ENCODE assay signal across 26 cellular contexts in genomic region chr18:21571763-21572162, GRCh38. TPM values are rescaled to one million over a fixed set of nuclear protein-coding genes. Genes with fewer than 3 reads are reported as not detected.
DNase-seq lines count a peak whose midpoint lies in the region; ATAC-seq and TF ChIP-seq lines count a peak whose summit lies in the region.
"Had no signal": no experiment of that assay in that cellular context is flagged by ENCODE, and none has a peak within 500 bp of the region (broad histone marks: within the 10 kb centered on the region; RNA-seq: fewer than 3 reads in every experiment).

No MANE protein-coding gene starts in this region.

- H3K27me3 ChIP-seq in A673 (replicated peaks; ENCODE audit: insufficient read depth, low read depth, low read length, poor library complexity): no peaks in the 10 kb centered on the region
- H3K27me3 ChIP-seq: MG63 had no signal

- no peak overlapping the region for H3K27ac ChIP-seq in A673 (ENCODE audit: low read depth, low read length, poor library complexity, severe bottlenecking)
- H3K27ac ChIP-seq: SK-N-MC had no signal

- CTCF ChIA-PET in A673 (lab: Charles Lee): no interaction called here

- H3K4me3 ChIP-seq in A673 (ENCODE audit: low read depth, low read length, poor library complexity, severe bottlenecking) (no peak overlapping the region), astrocyte of the spinal cord (ENCODE audit: low read depth, low read length) (no peak overlapping the region)
- H3K4me3 ChIP-seq: GM12878, HAP-1, MG63, SK-N-MC had no signal

- DNase-seq in A673 (ENCODE audit: low spot score): peak; percentile 11
- DNase-seq in EH (ENCODE audit: low read depth): peak; percentile 26
- peak; percentile 26 for DNase-seq in astrocyte of the spinal cord (ENCODE audit: low read depth, low spot score)
- DNase-seq in myocyte (ENCODE audit: low read depth): peak; percentile 28
- no peak for DNase-seq in activated CD8-positive, alpha-beta memory T cell treated with anti-CD3 and anti-CD28 coated beads for 24 hours
- DNase-seq in GF-D8 (lab: John Stamatoyannopoulos, UW): no peak
- DNase-seq: ACHN; CD4-positive, CD25-positive, alpha-beta regulatory T cell; COR-L47; DMS 273 treated with DMSO at 0.1 percent for 48 hours; DND-41; IMR-90; Karpas-422; MG63; NCI-H1048; NCI-H1436 treated with DMSO at 0.1 percent for 48 hours; NCI-H2029; NCI-H2171 treated with DMSO at 0.1 percent for 48 hours; NCI-H446 treated with DMSO at 0.1 percent for 48 hours; NCI-H748 treated with DMSO at 0.1 percent for 48 hours; OCI-M1; Right ventricle myocardium superior had no signal

- H3K9me3 ChIP-seq in A673 (ENCODE audit: low read depth, low read length, poor library complexity, severe bottlenecking): no peaks in the 10 kb centered on the region
- H3K9me3 ChIP-seq: HAP-1, MG63 had no signal

- no TSS peak for BruUV-seq in A673 (replicated peaks; lab: Mats Ljungman, UMichigan)

- H3K4me1 ChIP-seq in A673 (ENCODE audit: insufficient read depth, low read length, poor library complexity, severe bottlenecking): no peaks in the 10 kb centered on the region
- H3K4me1 ChIP-seq: HAP-1 had no signal

- in situ Hi-C loops in astrocyte of the spinal cord (cut with HindIII; ENCODE audit: low sequenced_read_pairs): no loop called here

- TF ChIP-seq CTCF in A673 (conservative IDR thresholded peaks at IDR 0.05; ENCODE audit: low read depth, low read length) (no peak), astrocyte of the spinal cord (IDR thresholded peaks at IDR 0.05; ENCODE audit: low read depth, low read length) (no peak)

- no peak for ATAC-seq in HG03097 (IDR thresholded peaks at IDR 0.05; ENCODE audit: low FRiP score, unreplicated experiment)
- ATAC-seq: GM12878 had no signal

- peaks cover 32% of the 10 kb centered on the region for H3K36me3 ChIP-seq in A673 (ENCODE audit: insufficient read depth, low read length, poor library complexity, severe bottlenecking)

- intact Hi-C loops in A673 (cut with micrococcal nuclease; ENCODE audit: unreplicated experiment): no loop called here

- POLR2A ChIA-PET in A673 (lab: Charles Lee; ENCODE audit: low non-redundant PET): no interaction called here

RNA-seq across cellular contexts. Expression of gene ESCO1, which starts 28.7 kb away (rescaled TPM):
- total RNA-seq in A673 (2021) (14.9 and 16.5 TPM in 2 replicates), myocyte (20.4 and 23.9 TPM in 2 replicates)
- polyA plus RNA-seq in myocyte (2012): 3.7 TPM

RNA-seq across cellular contexts. Expression of gene SNRPD1, which starts 40.4 kb away (rescaled TPM):
- total RNA-seq in A673 (2021) (164 and 167 TPM in 2 replicates), myocyte (15.1 and 15.6 TPM in 2 replicates)
- 37.6 TPM for polyA plus RNA-seq in myocyte (2012)

Comparison
In these comparisons a context has a peak if more than half of its experiments do, and no peak if none do; other contexts are left out.
1. DNase-seq: peak in A673 (single experiment), EH (single experiment), astrocyte of the spinal cord (single experiment) and myocyte (single experiment); none in activated CD8-positive, alpha-beta memory T cell treated with anti-CD3 and anti-CD28 coated beads for 24 hours (single experiment) and GF-D8 (single experiment).